17 cellular contexts compared by ENCODE assay signal in genomic region chr11:60946601-60947265, GRCh38. TPM values are rescaled to one million over a fixed set of nuclear protein-coding genes. Genes with fewer than 3 reads are reported as not detected.
DNase-seq lines count a peak whose midpoint lies in the region; ATAC-seq, FAIRE-seq and TF ChIP-seq lines count a peak whose summit lies in the region.
"Had no signal": no experiment of that assay in that cellular context is flagged by ENCODE, and none has a peak within 500 bp of the region (broad histone marks: within the 10 kb centered on the region; RNA-seq: fewer than 3 reads in every experiment).

No MANE protein-coding gene starts in this region.

- peaks cover 30% of the 10 kb centered on the region for H3K4me1 Mint-ChIP-seq in neural progenitor cell
- peaks cover 26 to 34% of the 10 kb centered on the region in 2 experiments for H3K4me1 Mint-ChIP-seq in H9
- peaks cover 4% of the 10 kb centered on the region for H3K4me1 Mint-ChIP-seq in activated CD8-positive, alpha-beta memory T cell treated with anti-CD3 and anti-CD28 coated beads, Interleukin-2, amount 10 ng/mL, durations not matched to agents 7 days and 5 days

- peaks cover 20% of the 10 kb centered on the region for H3K27me3 Mint-ChIP-seq in neural progenitor cell (ENCODE audit: insufficient read depth, low read depth)
- H3K27me3 Mint-ChIP-seq in H9 (ENCODE audit: low read depth), result peaks cover 29% of the 10 kb centered on the region
- H3K27me3 Mint-ChIP-seq in activated CD8-positive, alpha-beta memory T cell treated with anti-CD3 and anti-CD28 coated beads, Interleukin-2, amount 10 ng/mL, durations not matched to agents 7 days and 5 days, result peaks cover 26% of the 10 kb centered on the region

- H3K9me3 ChIP-seq in GM12878 (replicated peaks; ENCODE audit: control insufficient read depth, insufficient read depth, low read length) (no peaks in the 10 kb centered on the region), neural progenitor cell (ENCODE audit: low read depth) (no peaks in the 10 kb centered on the region), H9 (ENCODE audit: control insufficient read depth, low read depth, low read length) (no peaks in the 10 kb centered on the region)
- H3K9me3 ChIP-seq: BLaER1 had no signal

- H3K4ac ChIP-seq in H9 (ENCODE audit: low read depth, low read length), result no peak overlapping the region

- H3K9me3 Mint-ChIP-seq in neural progenitor cell (no peaks in the 10 kb centered on the region), H9 (no peaks in the 10 kb centered on the region; a peak in 1 of 5 replicates)
- H3K9me3 Mint-ChIP-seq in activated CD8-positive, alpha-beta memory T cell treated with anti-CD3 and anti-CD28 coated beads, Interleukin-2, amount 10 ng/mL, durations not matched to agents 7 days and 5 days (ENCODE audit: low read depth), result no peaks in the 10 kb centered on the region

- H3K23ac ChIP-seq in H9 (ENCODE audit: insufficient read length, low read depth, low read length), result no peak overlapping the region

- in situ Hi-C loops in GM12878 (cut with MboI), result no loop called here

- no peak overlapping the region for H3K14ac ChIP-seq in H9 (ENCODE audit: insufficient read depth, low read length)

- H3K79me2 ChIP-seq in GM12878 (ENCODE audit: control insufficient read depth, insufficient read depth, low read length) (peaks cover 64% of the 10 kb centered on the region), neural progenitor cell (ENCODE audit: low read depth) (no peaks in the 10 kb centered on the region), H9 (ENCODE audit: insufficient read depth, low read length) (no peaks in the 10 kb centered on the region)

- H3K36me3 ChIP-seq in GM12878 (ENCODE audit: control insufficient read depth in 2 of 2, insufficient read depth in 2 of 2, low read length in 1 of 2) (peaks cover 14 to 19% of the 10 kb centered on the region in 2 experiments; a peak in 3 of 4 replicates), neural progenitor cell (no peaks in the 10 kb centered on the region)

- H3K4me1 ChIP-seq in GM12878 (ENCODE audit: control insufficient read depth, insufficient read depth, low read length) (peaks cover 20% of the 10 kb centered on the region), neural progenitor cell (peaks cover 14% of the 10 kb centered on the region), H9 (ENCODE audit: insufficient read depth, low read length) (no peaks in the 10 kb centered on the region)

- no peak for TF ChIP-seq EP300 in GM12878 (IDR thresholded peaks at IDR 0.05; ENCODE audit: borderline replicate concordance in 1 of 2, control insufficient read depth in 1 of 2, low read depth in 2 of 2, low read length in 2 of 2)

- no TSS peak for BruUV-seq in GM12878 (replicated peaks; lab: Mats Ljungman, UMichigan)

- H3K36me3 Mint-ChIP-seq in neural progenitor cell, result no peaks in the 10 kb centered on the region
- H3K36me3 Mint-ChIP-seq in H9 (ENCODE audit: insufficient read depth in 1 of 3, low read depth in 3 of 3), result peaks cover 0 to 9% (median 2%) of the 10 kb centered on the region in 3 experiments; a peak in 4 of 7 replicates
- H3K36me3 Mint-ChIP-seq in activated CD8-positive, alpha-beta memory T cell treated with anti-CD3 and anti-CD28 coated beads, Interleukin-2, amount 10 ng/mL, durations not matched to agents 7 days and 5 days, result no peaks in the 10 kb centered on the region

- no peak overlapping the region for H2AFZ ChIP-seq in GM12878 (ENCODE audit: control insufficient read depth, low read depth, low read length)
- no peak overlapping the region for H2AFZ ChIP-seq in neural progenitor cell (replicated peaks)
- no peak overlapping the region for H2AFZ ChIP-seq in H9 (ENCODE audit: low read length)

- H3F3A ChIP-seq in neural progenitor cell (ENCODE audit: low read depth), result peaks cover 10% of the 10 kb centered on the region

- H3T11ph ChIP-seq in H9 (ENCODE audit: low read length), result no peak overlapping the region

- H4K5ac ChIP-seq in H9 (ENCODE audit: insufficient read length, low read depth, low read length), result no peak overlapping the region

- no peak for TF ChIP-seq RAD21 in GM12878 (IDR thresholded peaks at IDR 0.05; ENCODE audit: insufficient read depth, low read depth, low read length)

- no peak overlapping the region for H2AK5ac ChIP-seq in H9 (ENCODE audit: insufficient read length, low read length)

- H4K91ac ChIP-seq in H9 (ENCODE audit: insufficient read length, low read depth, low read length), result no peak overlapping the region

- POLR2A ChIA-PET in GM12878 (lab: Charles Lee), result interaction anchor here (1.1 to 2.3 kb wide), 3 partner anchors 32 to 41 kb away, joined by 3 to 6 read pairs (median 4); partner anchors contain the start of genes PRPF19 and TMEM109

- H3K79me1 ChIP-seq in H9 (ENCODE audit: insufficient read depth, low read depth, low read length, poor library complexity, severe bottlenecking), result no peaks in the 10 kb centered on the region

- no peak overlapping the region for H3K9ac ChIP-seq in GM12878 (ENCODE audit: control insufficient read depth, insufficient read depth, low read length)
- H3K9ac ChIP-seq in neural progenitor cell, result no peak overlapping the region
- no peak overlapping the region for H3K9ac ChIP-seq in H9 (ENCODE audit: extremely low read depth, insufficient read length, low read length)
- H3K9ac ChIP-seq: BLaER1 had no signal

- H2BK15ac ChIP-seq in H9 (ENCODE audit: low read depth, low read length), result no peak overlapping the region

- H3K27me3 ChIP-seq in GM12878 (replicated peaks in 1 of 2; ENCODE audit: control insufficient read depth in 2 of 2, insufficient read depth in 2 of 2, low read length in 1 of 2) (no peaks in the 10 kb centered on the region), neural progenitor cell (peaks cover 32% of the 10 kb centered on the region), H9 (ENCODE audit: insufficient read depth, low read length) (no peaks in the 10 kb centered on the region; the same call in 1 of the 2 replicates)
- H3K27me3 ChIP-seq: BLaER1 had no signal

- H2BK120ac ChIP-seq in H9 (ENCODE audit: low read depth, low read length, poor library complexity, severe bottlenecking), result no peak overlapping the region

- H3K27ac Mint-ChIP-seq in neural progenitor cell, result peak overlapping the region; percentile 42
- no peak overlapping the region for H3K27ac Mint-ChIP-seq in H9
- no peak overlapping the region for H3K27ac Mint-ChIP-seq in activated CD8-positive, alpha-beta memory T cell treated with anti-CD3 and anti-CD28 coated beads, Interleukin-2, amount 10 ng/mL, durations not matched to agents 7 days and 5 days

- H2BK12ac ChIP-seq in H9 (ENCODE audit: insufficient read length, low read depth, low read length), result no peak overlapping the region

- H3K4me3 Mint-ChIP-seq in neural progenitor cell (peak overlapping the region; percentile 27), H9 (no peak overlapping the region)
- H3K4me3 Mint-ChIP-seq in activated CD8-positive, alpha-beta memory T cell treated with anti-CD3 and anti-CD28 coated beads, Interleukin-2, amount 10 ng/mL, durations not matched to agents 7 days and 5 days, result no peak overlapping the region

- H3K4me2 ChIP-seq in GM12878 (ENCODE audit: control insufficient read depth, insufficient read depth) (no peak overlapping the region; the same call in 1 of the 2 replicates), neural progenitor cell (no peak overlapping the region), H9 (ENCODE audit: insufficient read depth, insufficient read length, low read length) (no peak overlapping the region)
- H3K4me2 ChIP-seq: BLaER1 had no signal

- H3K27ac ChIP-seq in GM12878 (ENCODE audit: control insufficient read depth, insufficient read depth) (no peak overlapping the region), neural progenitor cell (no peak overlapping the region), H9 (ENCODE audit: insufficient read length, low read depth, low read length) (no peak overlapping the region)
- H3K27ac ChIP-seq: BLaER1, HL-60 had no signal

- H3K18ac ChIP-seq in H9 (ENCODE audit: insufficient read length, low read depth, low read length), result no peak overlapping the region

- SMC1A ChIA-PET in GM12878 (lab: Charles Lee; ENCODE audit: uncharacterized antibody, unreplicated experiment), result interaction anchor here (0.7 to 2.8 kb wide), 6 partner anchors 7 to 48 kb away, joined by 3 to 14 read pairs (median 8); partner anchors contain the start of genes CD6 and TMEM109

- H3K23me2 ChIP-seq in H9 (ENCODE audit: insufficient read length, low read depth, low read length, poor library complexity, severe bottlenecking), result peaks cover 8% of the 10 kb centered on the region

- no peak for TF ChIP-seq POLR2A in GM12878 (IDR thresholded peaks at IDR 0.05; ENCODE audit: low read depth, low read length)

- intact Hi-C loops in GM12878 (cut with micrococcal nuclease; ENCODE audit: unreplicated experiment), result no loop called here

- no peak overlapping the region for H3K56ac ChIP-seq in H9 (ENCODE audit: insufficient read length, low read depth, low read length)

- 98% methylated on average over 15 of the region's 15 CpGs for WGBS in GM12878 (ENCODE audit: insufficient coverage, insufficient replicate concordance, low lambda C conversion rate, missing lambda C conversion rate)
- WGBS in H9 (ENCODE audit: extremely low coverage, insufficient read length, low lambda C conversion rate), result no CpG with 5 or more reads among the region's 15 CpGs

- DNase-seq in DMS53 (lab: John Stamatoyannopoulos, UW) (peak; percentile 75), NCI-H1694 treated with DMSO at 0.1 percent for 48 hours (lab: John Stamatoyannopoulos, UW) (peak; percentile 89), GM12878 (ENCODE audit: low read depth, low spot score) (no peak), neural progenitor cell (ENCODE audit: low spot score) (no peak), H9 (no peak), AG08396 (ENCODE audit: low spot score) (no peak)
- no peak for DNase-seq in activated CD8-positive, alpha-beta memory T cell treated with anti-CD3 and anti-CD28 coated beads, Interleukin-2, amount 10 ng/mL, durations not matched to agents 7 days and 5 days
- DNase-seq: DMS 273 treated with DMSO at 0.1 percent for 48 hours, KBM-7, NCI-H1048, NCI-H187 treated with DMSO at 0.1 percent for 48 hours, NCI-H2227 treated with DMSO at 0.1 percent for 48 hours had no signal

- TF ChIP-seq CTCF in GM12878 (IDR thresholded peaks at IDR 0.05 in 2 of 3, conservative IDR thresholded peaks at IDR 0.05 in 1 of 3; ENCODE audit: control insufficient read depth in 2 of 3, extremely low read depth in 1 of 3, insufficient read depth in 1 of 3, low read depth in 3 of 3, low read length in 3 of 3), result no peak
- TF ChIP-seq CTCF in neural progenitor cell (IDR thresholded peaks at IDR 0.05), result no peak
- no peak for TF ChIP-seq CTCF in H9 (conservative IDR thresholded peaks at IDR 0.05)

- CTCF ChIA-PET in GM12878 (lab: Yijun Ruan, JAX), result interaction anchor here (1.4 to 2.8 kb wide), 4 partner anchors 23 to 114 kb away, joined by 4 to 20 read pairs (median 6); no protein-coding TSS in a partner anchor
- CTCF ChIA-PET in activated CD8-positive, alpha-beta memory T cell treated with anti-CD3 and anti-CD28 coated beads, Interleukin-2, amount 10 ng/mL, durations not matched to agents 7 days and 5 days (lab: Charles Lee), result interaction anchor here (0.6 kb wide), 1 partner anchor 213 kb away, joined by 3 read pairs; no protein-coding TSS in a partner anchor

- no peak for FAIRE-seq in GM12878 (lab: Jason Lieb, UNC)
- FAIRE-seq: H54, RCC 7860 had no signal

- no peak overlapping the region for H2BK5ac ChIP-seq in H9 (ENCODE audit: insufficient read length, low read length)

- H4K20me1 ChIP-seq in GM12878 (ENCODE audit: control insufficient read depth, insufficient read depth) (no peaks in the 10 kb centered on the region; the same call in none of the 2 replicates), neural progenitor cell (ENCODE audit: low read depth) (no peaks in the 10 kb centered on the region), H9 (ENCODE audit: control insufficient read depth, insufficient read depth, insufficient read length) (no peaks in the 10 kb centered on the region)
- H4K20me1 ChIP-seq: BLaER1 had no signal

- RAD21 ChIA-PET in GM12878 (lab: Charles Lee; ENCODE audit: unreplicated experiment), result interaction anchor here (1.6 to 2.0 kb wide), 3 partner anchors 33 to 115 kb away, joined by 4 to 5 read pairs (median 4); partner anchors contain the start of gene TMEM109

- no peak overlapping the region for H2BK20ac ChIP-seq in H9 (ENCODE audit: low read depth, low read length, poor library complexity, severe bottlenecking)

- H3K4me3 ChIP-seq in GM12878, result no peak overlapping the region
- H3K4me3 ChIP-seq in neural progenitor cell, result no peak overlapping the region
- H3K4me3 ChIP-seq: BLaER1 had no signal

- H4K8ac ChIP-seq in H9 (replicated peaks; ENCODE audit: insufficient read length, low read depth, low read length), result no peak overlapping the region

- no peak for ATAC-seq in GM12878
- no peak for ATAC-seq in activated CD8-positive, alpha-beta memory T cell treated with anti-CD3 and anti-CD28 coated beads, Interleukin-2, amount 10 ng/mL, durations not matched to agents 7 days and 5 days
- ATAC-seq: SK-N-SH treated with all-trans-retinoic acid at 6 μM for 48 hours had no signal

RNA-seq across cellular contexts. Expression of gene SLC15A3, which starts 5.2 kb away (rescaled TPM):
- total RNA-seq in GM12878 (2013; cell fraction: nucleolus; rRNA removed), result 203 and 205 TPM in 2 replicates
- total RNA-seq in GM12878 (2014; rRNA removed) (71.3 and 83.5 TPM in 2 replicates), GM12878 (2014; rRNA removed; fragmentation: Illumina TruSeq; extraction: Trizol) (51.5 and 56.3 TPM in 2 replicates), GM12878 (2021) (93.3 and 102 TPM in 2 replicates), neural progenitor cell (ENCODE audit: low replicate concordance) (1.4 and 3.3 TPM in 2 replicates), H9 (2021) (7.0 and 8.1 TPM in 2 replicates)
- 36.2 TPM for polyA plus RNA-seq in GM12878 (2011; ENCODE audit: low read depth)
- polyA plus RNA-seq in GM12878 (2011; rRNA removed) (18.2 and 44.9 TPM in 2 replicates), GM12878 (2014; fragmentation: Illumina TruSeq; extraction: Trizol) (11.7 and 54.8 TPM in 2 replicates), GM12878 (2014; fragmentation: Nextera tagmentation; extraction: Ambion mirVana) (10 to 100 TPM; 17.7 to 55.4 TPM), GM12878 (2014; rRNA removed) (71.9 and 83.8 TPM in 2 replicates), GM12878 (2016; fragmentation: Nextera tagmentation; extraction: Ambion mirVana) (10 to 100 TPM; 53.4 to 57.7 TPM)
- polyA plus RNA-seq in GM12878 (2011; cell fraction: cytosol; rRNA removed), result 55.8 and 65.2 TPM in 2 replicates
- polyA plus RNA-seq in GM12878 (2011; cell fraction: nucleus; rRNA removed), result 80.5 and 92.2 TPM in 2 replicates
- 90.2 and 104 TPM in 2 replicates for polyA plus RNA-seq in GM12878 (2012)
- polyA minus RNA-seq in GM12878 (2011; rRNA and poly(A)+ RNA removed), result 99.9 and 126 TPM in 2 replicates
- 50.8 and 65.5 TPM in 2 replicates for polyA minus RNA-seq in GM12878 (2011; cell fraction: cytosol; rRNA and poly(A)+ RNA removed)
- 57.2 and 89.6 TPM in 2 replicates for polyA minus RNA-seq in GM12878 (2011; cell fraction: nucleus; rRNA and poly(A)+ RNA removed)
- total RNA-seq in activated CD8-positive, alpha-beta memory T cell treated with anti-CD3 and anti-CD28 coated beads, Interleukin-2, amount 10 ng/mL, durations not matched to agents 7 days and 5 days, result under 1 TPM; 0.30 to 0.96 TPM

RNA-seq across cellular contexts. Expression of gene TMEM132A, which starts 22.5 kb away (rescaled TPM):
- total RNA-seq in GM12878 (2013; cell fraction: nucleolus; rRNA removed), result 7.0 and 7.3 TPM in 2 replicates
- total RNA-seq in GM12878 (2014; rRNA removed), result 6.4 and 14.1 TPM in 2 replicates
- 4.1 and 5.6 TPM in 2 replicates for total RNA-seq in GM12878 (2014; rRNA removed; fragmentation: Illumina TruSeq; extraction: Trizol)
- total RNA-seq in GM12878 (2021), result 16.0 and 25.0 TPM in 2 replicates
- polyA plus RNA-seq in GM12878 (2011; ENCODE audit: low read depth), result 2.7 TPM
- 0.56 and 0.78 TPM in 2 replicates for polyA plus RNA-seq in GM12878 (2011; rRNA removed)
- 0.64 and 1.3 TPM in 2 replicates for polyA plus RNA-seq in GM12878 (2011; cell fraction: cytosol; rRNA removed)
- 16.2 and 17.6 TPM in 2 replicates for polyA plus RNA-seq in GM12878 (2011; cell fraction: nucleus; rRNA removed)
- 4.8 and 9.3 TPM in 2 replicates for polyA plus RNA-seq in GM12878 (2012)
- polyA plus RNA-seq in GM12878 (2014; fragmentation: Illumina TruSeq; extraction: Trizol), result 1.5 and 1.7 TPM in 2 replicates
- polyA plus RNA-seq in GM12878 (2014; fragmentation: Nextera tagmentation; extraction: Ambion mirVana), result under 1 TPM; 0.16 to 0.79 TPM
- 9.9 and 14.6 TPM in 2 replicates for polyA plus RNA-seq in GM12878 (2014; rRNA removed)
- 1 to 10 TPM; 3.4 to 5.2 TPM for polyA plus RNA-seq in GM12878 (2016; fragmentation: Nextera tagmentation; extraction: Ambion mirVana)
- 0.22 and 3.0 TPM in 2 replicates for polyA minus RNA-seq in GM12878 (2011; rRNA and poly(A)+ RNA removed)
- 2.8 and 5.9 TPM in 2 replicates for polyA minus RNA-seq in GM12878 (2011; cell fraction: cytosol; rRNA and poly(A)+ RNA removed)
- polyA minus RNA-seq in GM12878 (2011; cell fraction: nucleus; rRNA and poly(A)+ RNA removed), result 4.1 and 4.7 TPM in 2 replicates
- 34.0 and 77.2 TPM in 2 replicates for total RNA-seq in neural progenitor cell (ENCODE audit: low replicate concordance)
- 84.5 and 95.5 TPM in 2 replicates for total RNA-seq in H9 (2021)
- under 1 TPM; 0.52 to 0.93 TPM for total RNA-seq in activated CD8-positive, alpha-beta memory T cell treated with anti-CD3 and anti-CD28 coated beads, Interleukin-2, amount 10 ng/mL, durations not matched to agents 7 days and 5 days

RNA-seq across cellular contexts. Expression of gene CD6, which starts 24.7 kb away (rescaled TPM):
- total RNA-seq in GM12878 (2013; cell fraction: nucleolus; rRNA removed), result 0.61 and 2.5 TPM in 2 replicates
- total RNA-seq in GM12878 (2014; rRNA removed) (6.4 and 7.3 TPM in 2 replicates), GM12878 (2014; rRNA removed; fragmentation: Illumina TruSeq; extraction: Trizol) (3.1 and 3.3 TPM in 2 replicates), GM12878 (2021) (11.2 and 17.6 TPM in 2 replicates), neural progenitor cell (ENCODE audit: low replicate concordance) (not detected in 2 replicates), H9 (2021) (not detected in 2 replicates)
- 0.34 TPM for polyA plus RNA-seq in GM12878 (2011; ENCODE audit: low read depth)
- polyA plus RNA-seq in GM12878 (2011; rRNA removed) (0.37 and 0.45 TPM in 2 replicates), GM12878 (2014; fragmentation: Illumina TruSeq; extraction: Trizol) (5.1 and 6.6 TPM in 2 replicates), GM12878 (2014; fragmentation: Nextera tagmentation; extraction: Ambion mirVana) (1 to 10 TPM in 1 of 2 experiments, under 1 TPM in 1; 0.93 to 1.8 TPM), GM12878 (2014; rRNA removed) (5.9 and 6.8 TPM in 2 replicates), GM12878 (2016; fragmentation: Nextera tagmentation; extraction: Ambion mirVana) (1 to 10 TPM; 6.8 to 7.2 TPM)
- 0.60 and 0.67 TPM in 2 replicates for polyA plus RNA-seq in GM12878 (2011; cell fraction: cytosol; rRNA removed)
- polyA plus RNA-seq in GM12878 (2011; cell fraction: nucleus; rRNA removed), result 2.1 and 2.6 TPM in 2 replicates
- polyA plus RNA-seq in GM12878 (2012), result 1.4 and 1.7 TPM in 2 replicates
- 0.15 and 0.41 TPM in 2 replicates for polyA minus RNA-seq in GM12878 (2011; rRNA and poly(A)+ RNA removed)
- 0.40 and 0.73 TPM in 2 replicates for polyA minus RNA-seq in GM12878 (2011; cell fraction: cytosol; rRNA and poly(A)+ RNA removed)
- polyA minus RNA-seq in GM12878 (2011; cell fraction: nucleus; rRNA and poly(A)+ RNA removed), result 0.48 and 0.96 TPM in 2 replicates
- 100 to 1,000 TPM; 152 to 181 TPM for total RNA-seq in activated CD8-positive, alpha-beta memory T cell treated with anti-CD3 and anti-CD28 coated beads, Interleukin-2, amount 10 ng/mL, durations not matched to agents 7 days and 5 days

RNA-seq across cellular contexts. Expression of gene TMEM109, which starts 32.8 kb away (rescaled TPM):
- total RNA-seq in GM12878 (2013; cell fraction: nucleolus; rRNA removed), result 19.0 and 20.8 TPM in 2 replicates
- total RNA-seq in GM12878 (2014; rRNA removed), result 62.8 and 66.8 TPM in 2 replicates
- total RNA-seq in GM12878 (2014; rRNA removed; fragmentation: Illumina TruSeq; extraction: Trizol), result 38.3 and 43.3 TPM in 2 replicates
- 124 and 128 TPM in 2 replicates for total RNA-seq in GM12878 (2021)
- polyA plus RNA-seq in GM12878 (2011; ENCODE audit: low read depth), result 52.2 TPM
- polyA plus RNA-seq in GM12878 (2011; rRNA removed), result 8.1 and 25.7 TPM in 2 replicates
- polyA plus RNA-seq in GM12878 (2011; cell fraction: cytosol; rRNA removed), result 37.4 and 37.6 TPM in 2 replicates
- polyA plus RNA-seq in GM12878 (2011; cell fraction: nucleus; rRNA removed), result 18.8 and 25.3 TPM in 2 replicates
- polyA plus RNA-seq in GM12878 (2012), result 42.7 and 46.8 TPM in 2 replicates
- polyA plus RNA-seq in GM12878 (2014; fragmentation: Illumina TruSeq; extraction: Trizol), result 73.9 and 115 TPM in 2 replicates
- polyA plus RNA-seq in GM12878 (2014; fragmentation: Nextera tagmentation; extraction: Ambion mirVana), result 10 to 100 TPM; 21.9 to 52.9 TPM
- polyA plus RNA-seq in GM12878 (2014; rRNA removed), result 104 and 117 TPM in 2 replicates
- polyA plus RNA-seq in GM12878 (2016; fragmentation: Nextera tagmentation; extraction: Ambion mirVana), result 100 to 1,000 TPM; 179 to 199 TPM
- polyA minus RNA-seq in GM12878 (2011; rRNA and poly(A)+ RNA removed), result 15.6 and 17.1 TPM in 2 replicates
- polyA minus RNA-seq in GM12878 (2011; cell fraction: cytosol; rRNA and poly(A)+ RNA removed), result 8.0 and 8.4 TPM in 2 replicates
- polyA minus RNA-seq in GM12878 (2011; cell fraction: nucleus; rRNA and poly(A)+ RNA removed), result 4.8 and 7.1 TPM in 2 replicates
- total RNA-seq in neural progenitor cell (ENCODE audit: low replicate concordance), result 22.4 and 23.6 TPM in 2 replicates
- 36.4 and 38.0 TPM in 2 replicates for total RNA-seq in H9 (2021)
- 100 to 1,000 TPM; 106 to 121 TPM for total RNA-seq in activated CD8-positive, alpha-beta memory T cell treated with anti-CD3 and anti-CD28 coated beads, Interleukin-2, amount 10 ng/mL, durations not matched to agents 7 days and 5 days

RNA-seq across cellular contexts. Expression of gene PRPF19, which starts 40.3 kb away (rescaled TPM):
- 51.1 and 62.0 TPM in 2 replicates for total RNA-seq in GM12878 (2013; cell fraction: nucleolus; rRNA removed)
- total RNA-seq in GM12878 (2014; rRNA removed), result 95.6 and 109 TPM in 2 replicates
- total RNA-seq in GM12878 (2014; rRNA removed; fragmentation: Illumina TruSeq; extraction: Trizol), result 48.7 and 53.1 TPM in 2 replicates
- total RNA-seq in GM12878 (2021), result 165 and 170 TPM in 2 replicates
- polyA plus RNA-seq in GM12878 (2011; ENCODE audit: low read depth), result 57.2 TPM
- 12.9 and 25.6 TPM in 2 replicates for polyA plus RNA-seq in GM12878 (2011; rRNA removed)
- polyA plus RNA-seq in GM12878 (2011; cell fraction: cytosol; rRNA removed), result 44.9 and 48.1 TPM in 2 replicates
- polyA plus RNA-seq in GM12878 (2011; cell fraction: nucleus; rRNA removed), result 51.8 and 78.3 TPM in 2 replicates
- 81.7 and 107 TPM in 2 replicates for polyA plus RNA-seq in GM12878 (2012)
- 109 and 151 TPM in 2 replicates for polyA plus RNA-seq in GM12878 (2014; fragmentation: Illumina TruSeq; extraction: Trizol)
- 10 to 100 TPM in 1 of 2 experiments, 1 to 10 TPM in 1; 8.7 to 27.7 TPM for polyA plus RNA-seq in GM12878 (2014; fragmentation: Nextera tagmentation; extraction: Ambion mirVana)
- 74.4 and 88.5 TPM in 2 replicates for polyA plus RNA-seq in GM12878 (2014; rRNA removed)
- polyA plus RNA-seq in GM12878 (2016; fragmentation: Nextera tagmentation; extraction: Ambion mirVana), result 10 to 100 TPM; 59.8 to 62.9 TPM
- polyA minus RNA-seq in GM12878 (2011; rRNA and poly(A)+ RNA removed), result 20.9 and 45.0 TPM in 2 replicates
- polyA minus RNA-seq in GM12878 (2011; cell fraction: cytosol; rRNA and poly(A)+ RNA removed), result 31.7 and 35.9 TPM in 2 replicates
- 34.9 and 61.6 TPM in 2 replicates for polyA minus RNA-seq in GM12878 (2011; cell fraction: nucleus; rRNA and poly(A)+ RNA removed)
- 34.5 and 72.7 TPM in 2 replicates for total RNA-seq in neural progenitor cell (ENCODE audit: low replicate concordance)
- total RNA-seq in H9 (2021), result 130 and 132 TPM in 2 replicates
- 100 to 1,000 TPM; 125 to 144 TPM for total RNA-seq in activated CD8-positive, alpha-beta memory T cell treated with anti-CD3 and anti-CD28 coated beads, Interleukin-2, amount 10 ng/mL, durations not matched to agents 7 days and 5 days

Comparison
In these comparisons a context has a peak if more than half of its experiments do, and no peak if none do; other contexts are left out.
1. DNase-seq: peak in DMS53 (single experiment) and NCI-H1694 treated with DMSO at 0.1 percent for 48 hours (single experiment); none in GM12878 (single experiment), neural progenitor cell (single experiment), H9 (single experiment), AG08396 (single experiment) and activated CD8-positive, alpha-beta memory T cell treated with anti-CD3 and anti-CD28 coated beads, Interleukin-2, amount 10 ng/mL, durations not matched to agents 7 days and 5 days (single experiment).
2. RNA of gene CD6, which starts 24.7 kb away (total RNA-seq): 152 to 181 TPM in activated CD8-positive, alpha-beta memory T cell treated with anti-CD3 and anti-CD28 coated beads, Interleukin-2, amount 10 ng/mL, durations not matched to agents 7 days and 5 days; 0.61 to 17.6 TPM in GM12878, not detected in neural progenitor cell and not detected in H9; every median in the first group is over 4 times any median in the second.